In genomic region chr17:75261336-75262111, GRCh38 we compare ENCODE assay signal across 8 cellular contexts. TPM values are rescaled to one million over a fixed set of nuclear protein-coding genes. Genes with fewer than 3 reads are reported as not detected.
A peak's percentile ranks its signal among the peaks of the same experiment; 100 is the strongest.
DNase-seq lines count a peak whose midpoint lies in the region; ATAC-seq and TF ChIP-seq lines count a peak whose summit lies in the region.

TSS of gene GGA3 (minus strand) at chr17:75261606. CDS start at chr17:75261587, 19 bp downstream.
TSS of gene MRPS7 (plus strand) at chr17:75261879. CDS start at chr17:75261901, 22 bp downstream.

- 0% methylated on average over 67 to 69 of the region's 69 CpGs for WGBS in esophagus, 2 donors

- peaks cover 60% of the 10 kb centered on the region for H3K79me2 ChIP-seq in KMS-11 (ENCODE audit: insufficient read depth, low read depth)

- H3K27ac Mint-ChIP-seq in activated T-cell treated with anti-CD3 and anti-CD28 coated beads, Interleukin-2, amount 50 U/mL, for 24 hours, result peak within 1 kb of the TSS; percentile 100

- no peaks in the 10 kb centered on the region for H3K27me3 Mint-ChIP-seq in activated T-cell treated with anti-CD3 and anti-CD28 coated beads, Interleukin-2, amount 50 U/mL, for 24 hours

- H3K36me3 Mint-ChIP-seq in activated T-cell treated with anti-CD3 and anti-CD28 coated beads, Interleukin-2, amount 50 U/mL, for 24 hours (ENCODE audit: low read depth), result peaks cover 78% of the 10 kb centered on the region

- H3K9me3 Mint-ChIP-seq in activated T-cell treated with anti-CD3 and anti-CD28 coated beads, Interleukin-2, amount 50 U/mL, for 24 hours, result no peaks in the 10 kb centered on the region

- peaks cover 55% of the 10 kb centered on the region for H3K4me1 Mint-ChIP-seq in activated T-cell treated with anti-CD3 and anti-CD28 coated beads, Interleukin-2, amount 50 U/mL, for 24 hours (ENCODE audit: low read depth)

- H3K4me3 ChIP-seq in KMS-11 (IDR thresholded peaks at IDR 0.05; ENCODE audit: insufficient read depth, low read depth, low read length) (peak within 1 kb of the TSS; percentile 39), esophagus (ENCODE audit: low read depth in 1 of 2, low read length in 2 of 2) (peak within 1 kb of the TSS; percentile 86 to 87), muscle layer of duodenum (ENCODE audit: low read depth in 1 of 2, low read length in 2 of 2) (peak within 1 kb of the TSS; percentile 95 to 97)

- no peak for TF ChIP-seq CTCF in KMS-11 (conservative IDR thresholded peaks at IDR 0.05; ENCODE audit: low read depth, low read length)

- peak; percentile 83 for ATAC-seq in GM21723 (IDR thresholded peaks at IDR 0.05; ENCODE audit: unreplicated experiment)

- H4K20me1 ChIP-seq in KMS-11 (ENCODE audit: insufficient read depth), result no peaks in the 10 kb centered on the region

- peak within 1 kb of the TSS; percentile 97 for H3K9ac ChIP-seq in KMS-11

- peaks cover 28% of the 10 kb centered on the region for H3K4me1 ChIP-seq in KMS-11 (ENCODE audit: low read depth, poor library complexity, severe bottlenecking)
- H3K4me1 ChIP-seq in esophagus (ENCODE audit: control insufficient read depth in 2 of 2, insufficient read depth in 2 of 2, low read length in 1 of 2), result peaks cover 5 to 7% of the 10 kb centered on the region in 2 donors
- peaks cover 18 to 33% of the 10 kb centered on the region in 2 donors for H3K4me1 ChIP-seq in muscle layer of duodenum (ENCODE audit: control insufficient read depth in 1 of 2, insufficient read depth in 2 of 2, low read length in 2 of 2)

- H3K36me3 ChIP-seq in KMS-11 (ENCODE audit: insufficient read depth), result no peaks in the 10 kb centered on the region
- peaks cover 7 to 15% of the 10 kb centered on the region in 2 donors for H3K36me3 ChIP-seq in esophagus (ENCODE audit: control insufficient read depth in 2 of 2, insufficient read depth in 2 of 2, low read length in 1 of 2)
- peaks cover 17 to 25% of the 10 kb centered on the region in 2 donors for H3K36me3 ChIP-seq in muscle layer of duodenum (ENCODE audit: control insufficient read depth in 1 of 2, insufficient read depth in 2 of 2, low read length in 2 of 2)

- H2AFZ ChIP-seq in KMS-11 (ENCODE audit: low read depth), result peak within 1 kb of the TSS; percentile 82

- peak within 1 kb of the TSS; percentile 95 for H3K27ac ChIP-seq in KMS-11
- H3K27ac ChIP-seq in esophagus (ENCODE audit: low read depth in 2 of 2, low read length in 1 of 2), result peak within 1 kb of the TSS; percentile 93 to 99
- H3K27ac ChIP-seq in muscle layer of duodenum (ENCODE audit: low read length), result peak within 1 kb of the TSS; percentile 90

- H3K4me2 ChIP-seq in KMS-11, result peak within 1 kb of the TSS; percentile 89

- DNase-seq in DMS114 treated with DMSO at 0.1 percent for 48 hours (lab: John Stamatoyannopoulos, UW; ENCODE audit: unreplicated experiment), result peak; percentile 89
- DNase-seq in activated T-cell treated with anti-CD3 and anti-CD28 coated beads, Interleukin-2, amount 50 U/mL, for 24 hours, result peak; percentile 97
- peak; percentile 91 to 93 for DNase-seq in stimulated activated CD8-positive, alpha-beta memory T cell treated with anti-CD3 and anti-CD28 coated beads, Interleukin-7, amount 100 ng/mL, for 4 hours (ENCODE audit: low read depth in 2 of 2)

- H3K9me3 ChIP-seq in esophagus (ENCODE audit: control insufficient read depth in 2 of 2, insufficient read depth in 1 of 2, low read depth in 1 of 2, low read length in 1 of 2) (no peaks in the 10 kb centered on the region), muscle layer of duodenum (ENCODE audit: control insufficient read depth in 1 of 2, low read length in 2 of 2) (no peaks in the 10 kb centered on the region)

- H3K4me3 Mint-ChIP-seq in activated T-cell treated with anti-CD3 and anti-CD28 coated beads, Interleukin-2, amount 50 U/mL, for 24 hours, result peak within 1 kb of the TSS; percentile 96

- H3K27me3 ChIP-seq in KMS-11 (ENCODE audit: insufficient read depth, low read depth) (no peaks in the 10 kb centered on the region), esophagus (ENCODE audit: control insufficient read depth in 1 of 2, insufficient read depth in 2 of 2, low read length in 2 of 2) (no peaks in the 10 kb centered on the region), muscle layer of duodenum (ENCODE audit: low read depth, low read length) (no peaks in the 10 kb centered on the region)

TF ChIP-seq in PFSK-1, 5 proteins besides CTCF, POLR2A, EP300 and RAD21:
- TF ChIP-seq FOXP2 (optimal IDR thresholded peaks at IDR 0.05; ENCODE audit: borderline replicate concordance, extremely low read depth, extremely low read length, insufficient read depth) (peak; percentile 28), POLR2AphosphoS5 (IDR thresholded peaks at IDR 0.05; ENCODE audit: low read depth, low read length) (peak; percentile 89), REST (IDR thresholded peaks at IDR 0.05; ENCODE audit: insufficient read depth in 1 of 2, low read depth in 2 of 2, low read length in 2 of 2) (peak; percentile 6 to 55; a peak in 2 of 4 replicates), SIN3A (IDR thresholded peaks at IDR 0.05; ENCODE audit: borderline replicate concordance, insufficient read depth, low read length) (no peak; the same call in 1 of the 2 replicates), TAF1 (IDR thresholded peaks at IDR 0.05; ENCODE audit: borderline replicate concordance, insufficient read depth, low read length) (peak; percentile 97)
TF ChIP-seq in PFSK-1: peak in this region for 4.

RNA-seq across cellular contexts. Expression of gene GGA3, which starts in this region (rescaled TPM):
- polyA plus RNA-seq in PFSK-1 (2012; ENCODE audit: insufficient read length, low read depth), result 56.9 TPM
- polyA plus RNA-seq in esophagus, result 10 to 100 TPM; 22.8 to 33.2 TPM

RNA-seq across cellular contexts. Expression of gene MRPS7, which starts in this region (rescaled TPM):
- polyA plus RNA-seq in PFSK-1 (2012; ENCODE audit: insufficient read length, low read depth), result 115 TPM
- 10 to 100 TPM; 44.8 to 70.5 TPM for polyA plus RNA-seq in esophagus

Comparison
In these comparisons a context has a peak if more than half of its experiments do, and no peak if none do; other contexts are left out.
1. Peak in every context shown above with its lines: DNase-seq, ATAC-seq, H3K4me3 ChIP-seq and H3K27ac ChIP-seq.
2. H3K4me3 ChIP-seq: peak in every context shown above with its lines; median percentile 96 in muscle layer of duodenum; 86 in esophagus; 39 in KMS-11.